ENCODE assay signal across 23 cellular contexts in genomic region chr6:118683881-118684872, GRCh38. TPM values are rescaled to one million over a fixed set of nuclear protein-coding genes. Genes with fewer than 3 reads are reported as not detected.
DNase-seq lines count a peak whose midpoint lies in the region; ATAC-seq and TF ChIP-seq lines count a peak whose summit lies in the region.
"Had no signal": no experiment of that assay in that cellular context is flagged by ENCODE, and none has a peak within 500 bp of the region (broad histone marks: within the 10 kb centered on the region; RNA-seq: fewer than 3 reads in every experiment).

No MANE protein-coding gene starts in this region.

- peaks cover 68% of the 10 kb centered on the region for H3K4me1 Mint-ChIP-seq in activated T-cell treated with anti-CD3 and anti-CD28 coated beads, Interleukin-2, amount 50 U/mL, for 4 hours (ENCODE audit: low read depth)
- H3K4me1 Mint-ChIP-seq in activated naive CD8-positive, alpha-beta T cell (ENCODE audit: low read depth) = peaks cover 73% of the 10 kb centered on the region

- H4K91ac ChIP-seq in trophoblast cell (ENCODE audit: low read depth, low read length) = no peak overlapping the region

- no peaks in the 10 kb centered on the region for H3K79me1 ChIP-seq in trophoblast cell (ENCODE audit: low read length)

- H4K8ac ChIP-seq in trophoblast cell (ENCODE audit: low read depth, low read length) = no peak overlapping the region

- no peak for DNase-seq in activated T-cell treated with anti-CD3 and anti-CD28 coated beads, Interleukin-2, amount 50 U/mL, for 4 hours
- DNase-seq in activated T-cell treated with anti-CD3 and anti-CD28 coated beads for 4 hours = no peak
- DNase-seq in trophoblast cell = peak; percentile 21 to 65
- DNase-seq in activated effector memory CD4-positive, alpha-beta T cell treated with anti-CD3 and anti-CD28 coated beads, Interleukin-2, amount 50 U/mL, for 16 hours = no peak
- DNase-seq in GM10248 (ENCODE audit: extremely low spot score) = no peak
- DNase-seq in stimulated activated CD8-positive, alpha-beta memory T cell treated with anti-CD3 and anti-CD28 coated beads, Interleukin-4, amount 100 ng/mL, for 48 hours = no peak
- DNase-seq: activated CD8-positive, alpha-beta memory T cell treated with anti-CD3 and anti-CD28 coated beads for 24 hours; activated naive CD4-positive, alpha-beta T cell; brain microvascular endothelial cell; COR-L47; foreskin melanocyte; HCEC 1CT; Karpas-422; NCI-H1105; NCI-H2107; NCI-H524; retina; stimulated activated naive CD4-positive, alpha-beta T cell had no signal

- no peaks in the 10 kb centered on the region for H3K9me3 Mint-ChIP-seq in activated T-cell treated with anti-CD3 and anti-CD28 coated beads, Interleukin-2, amount 50 U/mL, for 4 hours
- H3K9me3 Mint-ChIP-seq in activated naive CD8-positive, alpha-beta T cell (ENCODE audit: low read depth) = no peaks in the 10 kb centered on the region
- H3K9me3 Mint-ChIP-seq: type B pancreatic cell had no signal

- peak overlapping the region; percentile 75 for H3K27ac Mint-ChIP-seq in activated naive CD8-positive, alpha-beta T cell
- H3K27ac Mint-ChIP-seq: type B pancreatic cell had no signal

- no peaks in the 10 kb centered on the region for H3K79me2 ChIP-seq in trophoblast cell (ENCODE audit: control insufficient read depth, insufficient read depth, low read length, poor library complexity)

- H3K4ac ChIP-seq in trophoblast cell (ENCODE audit: low read depth, low read length) = no peak overlapping the region

- H3K27me3 ChIP-seq in trophoblast cell (ENCODE audit: insufficient read depth, low read length) = no peaks in the 10 kb centered on the region
- H3K27me3 ChIP-seq: brain microvascular endothelial cell had no signal

- no peak overlapping the region for H3K18ac ChIP-seq in trophoblast cell (ENCODE audit: low read length)

- CTCF ChIA-PET in GM10248 (lab: Yijun Ruan, JAX) = interaction anchor here (1.0 to 2.5 kb wide), 13 partner anchors 8 to 27 kb away, joined by 3 to 11 read pairs (median 3); no protein-coding TSS in a partner anchor

- H3K4me1 ChIP-seq in trophoblast cell (ENCODE audit: control insufficient read depth in 1 of 2, insufficient read depth in 2 of 2, low read length in 2 of 2) = peaks cover 0 to 1% of the 10 kb centered on the region in 2 experiments

- H3K4me3 ChIP-seq in trophoblast cell (ENCODE audit: low read depth, low read length) = no peak overlapping the region
- H3K4me3 ChIP-seq: coronary artery had no signal

- no peak overlapping the region for H2BK120ac ChIP-seq in trophoblast cell (ENCODE audit: insufficient read depth, low read length, poor library complexity)

- H4K12ac ChIP-seq in trophoblast cell (ENCODE audit: low read depth, low read length) = no peak overlapping the region

- no peak overlapping the region for H2BK12ac ChIP-seq in trophoblast cell (ENCODE audit: low read length)

- no peak overlapping the region for H2AFZ ChIP-seq in trophoblast cell (ENCODE audit: insufficient read depth, low read length, poor library complexity)

- no peak for ATAC-seq in activated T-cell treated with anti-CD3 and anti-CD28 coated beads, Interleukin-2, amount 50 U/mL, for 4 hours
- ATAC-seq in GM19395 (IDR thresholded peaks at IDR 0.05; ENCODE audit: unreplicated experiment) = peak; percentile 52

- no peak for TF ChIP-seq CTCF in GM10248 (IDR thresholded peaks at IDR 0.05; ENCODE audit: control extremely low read depth, extremely low read depth, low read depth, missing control alignments)

- POLR2A ChIA-PET in GM10248 (lab: Yijun Ruan, JAX) = interaction anchor here (1.0 kb wide), 1 partner anchor 8 kb away, joined by 3 read pairs; no protein-coding TSS in a partner anchor

- no peak overlapping the region for H3K27ac ChIP-seq in trophoblast cell (ENCODE audit: low read depth, low read length)
- H3K27ac ChIP-seq: brain microvascular endothelial cell, coronary artery, RWPE1 had no signal

- peaks cover 7% of the 10 kb centered on the region for H3K36me3 Mint-ChIP-seq in activated T-cell treated with anti-CD3 and anti-CD28 coated beads, Interleukin-2, amount 50 U/mL, for 4 hours (ENCODE audit: insufficient read depth)
- H3K36me3 Mint-ChIP-seq in activated naive CD8-positive, alpha-beta T cell = no peaks in the 10 kb centered on the region
- H3K36me3 Mint-ChIP-seq: type B pancreatic cell had no signal

- no peak overlapping the region for H3K23ac ChIP-seq in trophoblast cell (ENCODE audit: low read length)

- H3K27me3 Mint-ChIP-seq in activated T-cell treated with anti-CD3 and anti-CD28 coated beads, Interleukin-2, amount 50 U/mL, for 4 hours (ENCODE audit: low read depth) = no peaks in the 10 kb centered on the region
- H3K27me3 Mint-ChIP-seq in activated naive CD8-positive, alpha-beta T cell = no peaks in the 10 kb centered on the region
- H3K27me3 Mint-ChIP-seq: type B pancreatic cell had no signal

- no peaks in the 10 kb centered on the region for H3K9me3 ChIP-seq in trophoblast cell (ENCODE audit: insufficient read depth, low read depth, low read length)

- H2BK5ac ChIP-seq in trophoblast cell (ENCODE audit: low read depth, low read length, poor library complexity) = no peak overlapping the region

- H3K36me3 ChIP-seq in trophoblast cell (ENCODE audit: control insufficient read depth in 1 of 2, insufficient read depth in 2 of 2, low read length in 2 of 2) = no peaks in the 10 kb centered on the region
- H3K36me3 ChIP-seq: brain microvascular endothelial cell had no signal

- no peak overlapping the region for H3K4me2 ChIP-seq in trophoblast cell (ENCODE audit: low read length)

- H3K4me3 Mint-ChIP-seq in activated T-cell treated with anti-CD3 and anti-CD28 coated beads, Interleukin-2, amount 50 U/mL, for 4 hours = peak overlapping the region; percentile 40
- peak overlapping the region; percentile 21 for H3K4me3 Mint-ChIP-seq in activated naive CD8-positive, alpha-beta T cell
- H3K4me3 Mint-ChIP-seq: type B pancreatic cell had no signal

- H3K14ac ChIP-seq in trophoblast cell (ENCODE audit: low read length) = no peak overlapping the region

- no peak overlapping the region for H3K9ac ChIP-seq in trophoblast cell (ENCODE audit: low read length)

- WGBS in trophoblast cell (ENCODE audit: extremely low coverage, insufficient coverage, insufficient read length) = no CpG with 5 or more reads among the region's 9 CpGs

- H2AK5ac ChIP-seq in trophoblast cell (ENCODE audit: low read length) = no peak overlapping the region

RNA-seq across cellular contexts. Expression of gene CEP85L, which starts 32.8 kb away (rescaled TPM):
- 10 to 100 TPM; 23.1 to 27.9 (median 26.8) TPM for total RNA-seq in activated T-cell treated with anti-CD3 and anti-CD28 coated beads, Interleukin-2, amount 50 U/mL, for 4 hours
- polyA plus RNA-seq in trophoblast cell (2013) = 6.3 TPM in 2 replicates

Comparison
In these comparisons a context has a peak if more than half of its experiments do, and no peak if none do; other contexts are left out.
1. DNase-seq: peak in trophoblast cell (2 of 2); none in activated T-cell treated with anti-CD3 and anti-CD28 coated beads, Interleukin-2, amount 50 U/mL, for 4 hours (single experiment), activated T-cell treated with anti-CD3 and anti-CD28 coated beads for 4 hours (single experiment), activated effector memory CD4-positive, alpha-beta T cell treated with anti-CD3 and anti-CD28 coated beads, Interleukin-2, amount 50 U/mL, for 16 hours (single experiment), GM10248 (single experiment) and stimulated activated CD8-positive, alpha-beta memory T cell treated with anti-CD3 and anti-CD28 coated beads, Interleukin-4, amount 100 ng/mL, for 48 hours (single experiment).